In the genomic region with DNA sequence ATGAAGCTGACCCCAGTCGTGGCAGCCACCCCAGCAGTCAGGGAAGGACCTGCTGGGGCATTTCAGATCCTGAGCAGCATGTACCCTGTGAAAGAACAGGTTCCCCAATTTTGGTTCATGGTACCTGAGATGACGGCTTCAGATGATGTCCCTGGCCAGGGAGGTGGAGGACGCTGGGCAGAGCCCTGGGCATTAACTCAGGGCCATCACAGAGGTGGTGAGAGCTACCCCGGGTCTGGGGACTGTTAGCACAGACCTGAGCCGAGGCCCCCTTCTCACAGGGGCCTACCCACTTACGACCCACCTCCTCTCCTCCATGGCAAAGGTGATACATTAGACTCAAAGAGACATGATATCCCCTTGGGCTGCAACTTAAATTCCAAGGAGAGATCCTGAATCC, we compare ENCODE assay signal across 24 cellular contexts.
DNase-seq lines count a peak whose midpoint lies in the region; ATAC-seq, FAIRE-seq and TF ChIP-seq lines count a peak whose summit lies in the region.
"Had no signal": no experiment of that assay in that cellular context is flagged by ENCODE, and none has a peak within 500 bp of the region (broad histone marks: within the 10 kb centered on the region; RNA-seq: fewer than 3 reads in every experiment).

No MANE protein-coding gene starts in this region.

- H2BK120ac ChIP-seq in mesenchymal stem cell (ENCODE audit: low read depth, low read length), result no peak overlapping the region

- no peaks in the 10 kb centered on the region for H3K27me3 ChIP-seq in heart right ventricle
- peaks cover 0 to 22% of the 10 kb centered on the region in 2 experiments for H3K27me3 ChIP-seq in mesenchymal stem cell (ENCODE audit: control insufficient read depth in 1 of 2, insufficient read depth in 1 of 2, low read length in 2 of 2)
- H3K27me3 ChIP-seq in uterus, result no peaks in the 10 kb centered on the region
- H3K27me3 ChIP-seq in small intestine (ENCODE audit: control insufficient read depth in 2 of 2, insufficient read depth in 2 of 2, low read length in 2 of 2), result no peaks in the 10 kb centered on the region

- peak overlapping the region in 1 of 2 experiments; percentile 39 for H3K4ac ChIP-seq in mesenchymal stem cell (ENCODE audit: low read depth in 1 of 2, low read length in 2 of 2)

- H3K27me3 Mint-ChIP-seq in endothelial cell (ENCODE audit: unreplicated experiment), result peaks cover 16% of the 10 kb centered on the region

- no peak for TF ChIP-seq CTCF in heart right ventricle (IDR thresholded peaks at IDR 0.05)
- TF ChIP-seq CTCF in endothelial cell (IDR thresholded peaks at IDR 0.05; ENCODE audit: unreplicated experiment), result no peak
- no peak for TF ChIP-seq CTCF in uterus (IDR thresholded peaks at IDR 0.05)
- TF ChIP-seq CTCF in GM13976 (IDR thresholded peaks at IDR 0.05; ENCODE audit: borderline replicate concordance, control extremely low read depth, extremely low read depth, insufficient read depth, missing control alignments), result no peak

- in situ Hi-C loops in GM13976 (cut with MboI; ENCODE audit: low sequenced_read_pairs, unreplicated experiment), result no loop called here

- H3K14ac ChIP-seq in mesenchymal stem cell (ENCODE audit: low read length in 2 of 2), result no peak overlapping the region

- TF ChIP-seq POLR2A in uterus (IDR thresholded peaks at IDR 0.05), result no peak
- no peak for TF ChIP-seq POLR2A in erythroblast (IDR thresholded peaks at IDR 0.05; ENCODE audit: low read length)

- H3K4me1 ChIP-seq in heart right ventricle (peaks cover 6 to 12% (median 8%) of the 10 kb centered on the region in 9 donors), mesenchymal stem cell (ENCODE audit: control insufficient read depth, insufficient read depth, low read depth, low read length) (peaks cover 21% of the 10 kb centered on the region), uterus (peaks cover 0 to 5% of the 10 kb centered on the region in 2 donors), small intestine (ENCODE audit: control insufficient read depth in 2 of 2, insufficient read depth in 1 of 2, low read depth in 1 of 2, low read length in 1 of 2) (no peaks in the 10 kb centered on the region)

- peak overlapping the region; percentile 30 for H4K8ac ChIP-seq in mesenchymal stem cell (ENCODE audit: low read length)

- peak overlapping the region in 1 of 2 experiments; percentile 28 for H3K18ac ChIP-seq in mesenchymal stem cell (ENCODE audit: low read depth in 1 of 2, low read length in 2 of 2)

- H2BK15ac ChIP-seq in mesenchymal stem cell (ENCODE audit: low read depth, poor library complexity, severe bottlenecking), result no peak overlapping the region

- H2AK5ac ChIP-seq in mesenchymal stem cell (ENCODE audit: low read length, severe bottlenecking), result peak overlapping the region; percentile 80

- no peak overlapping the region for H2BK5ac ChIP-seq in mesenchymal stem cell (ENCODE audit: low read depth, low read length, poor library complexity, severe bottlenecking)

- no peaks in the 10 kb centered on the region for H3K79me1 ChIP-seq in mesenchymal stem cell (replicated peaks; ENCODE audit: low read length, poor library complexity, severe bottlenecking)

- H3K4me3 Mint-ChIP-seq in endothelial cell (ENCODE audit: unreplicated experiment), result peak overlapping the region; percentile 31
- H3K4me3 Mint-ChIP-seq: GM23338 had no signal

- peak overlapping the region; percentile 37 for H3K9ac ChIP-seq in mesenchymal stem cell (ENCODE audit: low read length)
- H3K9ac ChIP-seq: KMS-11 had no signal

- DNase-seq in left cardiac atrium, result peak; percentile 4
- DNase-seq in heart right ventricle, result no peak
- no peak for DNase-seq in endothelial cell (ENCODE audit: low spot score)
- DNase-seq in mesenchymal stem cell, result no peak
- DNase-seq in uterus, result no peak
- no peak for DNase-seq in small intestine
- no peak for DNase-seq in erythroblast (lab: John Stamatoyannopoulos, UW)
- DNase-seq in GM13976 (ENCODE audit: low spot score), result no peak
- DNase-seq: 8988T; Calu3; CD8-positive, alpha-beta memory T cell; HCEC 1CT; NCI-H1092 treated with DMSO at 0.1 percent for 48 hours; NCI-H1436 treated with DMSO at 0.1 percent for 48 hours; NCI-H1930; NCI-H2227 treated with DMSO at 0.1 percent for 48 hours; NCI-H510A treated with DMSO at 0.1 percent for 48 hours; NCI-H748 treated with DMSO at 0.1 percent for 48 hours had no signal

- no peak overlapping the region for H3K27ac Mint-ChIP-seq in endothelial cell (ENCODE audit: unreplicated experiment)
- H3K27ac Mint-ChIP-seq: GM23338 had no signal

- H3K9me3 ChIP-seq in heart right ventricle (peaks cover 0 to 28% (median 8%) of the 10 kb centered on the region in 11 donors), mesenchymal stem cell (ENCODE audit: control insufficient read depth, low read length) (peaks cover 32% of the 10 kb centered on the region), uterus (no peaks in the 10 kb centered on the region), small intestine (ENCODE audit: control insufficient read depth, low read depth) (peaks cover 1% of the 10 kb centered on the region)

- ATAC-seq in left cardiac atrium, result no peak
- ATAC-seq in heart right ventricle, result no peak
- ATAC-seq: GM23338 had no signal

- H3K36me3 ChIP-seq in heart right ventricle, result no peaks in the 10 kb centered on the region
- no peaks in the 10 kb centered on the region for H3K36me3 ChIP-seq in mesenchymal stem cell (ENCODE audit: control insufficient read depth in 1 of 2, insufficient read depth in 2 of 2, low read depth in 1 of 2, low read length in 2 of 2)
- H3K36me3 ChIP-seq in uterus, result no peaks in the 10 kb centered on the region
- no peaks in the 10 kb centered on the region for H3K36me3 ChIP-seq in small intestine (ENCODE audit: control insufficient read depth in 2 of 2, insufficient read depth in 2 of 2, low read length in 2 of 2)

- H3K4me2 ChIP-seq in mesenchymal stem cell (ENCODE audit: low read length, poor library complexity, severe bottlenecking), result no peak overlapping the region
- H3K4me2 ChIP-seq: GM23338, KMS-11 had no signal

- H2AFZ ChIP-seq in mesenchymal stem cell (ENCODE audit: low read depth, low read length), result no peak overlapping the region
- H2AFZ ChIP-seq: GM23338 had no signal

- H3K36me3 Mint-ChIP-seq in endothelial cell (ENCODE audit: low read depth, unreplicated experiment), result peaks cover 21% of the 10 kb centered on the region

- no peak overlapping the region for H2BK12ac ChIP-seq in mesenchymal stem cell (ENCODE audit: low read length in 2 of 2)

- no peak overlapping the region for H3K23ac ChIP-seq in mesenchymal stem cell (ENCODE audit: low read length in 2 of 2)

- 92 to 97% methylated on average over 6 of the region's 6 CpGs for WGBS in heart right ventricle, 2 donors
- 82% methylated on average over 6 of the region's 6 CpGs for WGBS in mesenchymal stem cell
- WGBS in small intestine, 3 donors, result 85 to 93% (median 90%) methylated on average over 6 of the region's 6 CpGs

- H3K9me3 Mint-ChIP-seq in endothelial cell (ENCODE audit: unreplicated experiment), result peaks cover under 1% of the 10 kb centered on the region

- no peak overlapping the region for H4K91ac ChIP-seq in mesenchymal stem cell (ENCODE audit: low read length)

- FAIRE-seq in small intestine (lab: Jason Lieb, UNC), result no peak
- FAIRE-seq: G401.6, GM12892, GM18507 had no signal

- H3K4me3 ChIP-seq in heart right ventricle (no peak overlapping the region), mesenchymal stem cell (ENCODE audit: insufficient read depth in 1 of 2, low read depth in 1 of 2, low read length in 2 of 2) (peak overlapping the region in 1 of 2 experiments; percentile 6), uterus (no peak overlapping the region), small intestine (ENCODE audit: low read depth in 1 of 2, low read length in 2 of 2) (no peak overlapping the region)
- H3K4me3 ChIP-seq: GM23338 had no signal

- intact Hi-C loops in left cardiac atrium (cut with DNase I) (no loop called here), heart right ventricle (cut with DNase I) (no loop called here), uterus (cut with DNase I; ENCODE audit: low total_unique reads) (no loop called here)

- no peak overlapping the region for H3K27ac ChIP-seq in heart right ventricle
- no peak overlapping the region for H3K27ac ChIP-seq in mesenchymal stem cell (ENCODE audit: low read length, poor library complexity, severe bottlenecking)
- peak overlapping the region; percentile 49 to 63 for H3K27ac ChIP-seq in uterus
- no peak overlapping the region for H3K27ac ChIP-seq in small intestine (ENCODE audit: low read depth in 1 of 2, low read length in 1 of 2)
- H3K27ac ChIP-seq: C4-2B, KMS-11 had no signal

- peaks cover 4% of the 10 kb centered on the region for H3K4me1 Mint-ChIP-seq in endothelial cell (ENCODE audit: unreplicated experiment)

Comparison
In these comparisons a context has a peak if more than half of its experiments do, and no peak if none do; other contexts are left out.
1. H3K27ac ChIP-seq: peak in uterus (2 of 2); none in heart right ventricle (0 of 10), mesenchymal stem cell (single experiment) and small intestine (0 of 2).